Comparison of ENCODE assay signal across 8 cellular contexts in genomic region chr2:111485895-111486294, GRCh38.
DNase-seq lines count a peak whose midpoint lies in the region; ATAC-seq and TF ChIP-seq lines count a peak whose summit lies in the region.
"Not testable (repeated sequence)": the region's sequence is repeated elsewhere in the genome, so short reads cannot be mapped to it uniquely, and the experiment has no call there.

No MANE protein-coding gene starts in this region.

- not testable (repeated sequence) for H3K4me2 ChIP-seq in IMR-90 (ENCODE audit: low read depth, low read length)

- WGBS in IMR-90 (ENCODE audit: extremely low coverage in 2 of 2, insufficient read length in 1 of 2), 2 experiments: no CpG with 5 or more reads among the region's 1 CpG
- WGBS in endodermal cell (ENCODE audit: insufficient coverage in 1 of 2, insufficient read length in 1 of 2), 2 experiments: no CpG with 5 or more reads among the region's 1 CpG

- POLR2A ChIA-PET in IMR-90 (lab: Charles Lee; ENCODE audit: unreplicated experiment); activated naive CD8-positive, alpha-beta T cell treated with anti-CD3 and anti-CD28 coated beads, Interleukin-2, amount 10 ng/mL, durations not matched to agents 7 days and 5 days (lab: Charles Lee): not testable (repeated sequence)

- not testable (repeated sequence) for H3K27me3 ChIP-seq in IMR-90 (ENCODE audit: control insufficient read depth, insufficient read depth, low read length); endodermal cell (ENCODE audit: control insufficient read depth, insufficient read depth, low read length, poor library complexity, severe bottlenecking); lower lobe of right lung (ENCODE audit: low read depth); neutrophil

- not testable (repeated sequence) for BruUV-seq in IMR-90 (replicated peaks; lab: Mats Ljungman, UMichigan)

- H3K9me3 Mint-ChIP-seq in activated CD4-positive, alpha-beta T cell treated with anti-CD3 and anti-CD28 coated beads, Interleukin-2, amount 10 ng/mL, durations not matched to agents 24 days and 14 days; activated naive CD8-positive, alpha-beta T cell treated with anti-CD3 and anti-CD28 coated beads, Interleukin-2, amount 10 ng/mL, durations not matched to agents 7 days and 5 days; endodermal cell: not testable (repeated sequence)

- in situ Hi-C loops in IMR-90 (cut with MboI; ENCODE audit: low sequenced_read_pairs): loop anchor here (25.0 kb wide), 1 partner anchor 176 kb away; no protein-coding TSS in a partner anchor

- not testable (repeated sequence) for TF ChIP-seq CTCF in IMR-90 (conservative IDR thresholded peaks at IDR 0.05; ENCODE audit: low read depth, low read length); endodermal cell (conservative IDR thresholded peaks at IDR 0.05); lower lobe of right lung (IDR thresholded peaks at IDR 0.05); neutrophil (IDR thresholded peaks at IDR 0.05)

- not testable (repeated sequence) for H2BK120ac ChIP-seq in IMR-90 (ENCODE audit: low read depth, low read length)

- H3K4me3 ChIP-seq in IMR-90 (ENCODE audit: insufficient read depth, low read depth, low read length); endodermal cell (ENCODE audit: low read length); lower lobe of right lung; neutrophil (ENCODE audit: low read depth in 1 of 2, low read length in 1 of 2): not testable (repeated sequence)

- not testable (repeated sequence) for ATAC-seq in IMR-90 (ENCODE audit: low read depth); activated naive CD8-positive, alpha-beta T cell treated with anti-CD3 and anti-CD28 coated beads, Interleukin-2, amount 10 ng/mL, durations not matched to agents 7 days and 5 days (ENCODE audit: low read depth); lower lobe of right lung

- H4K5ac ChIP-seq in IMR-90 (ENCODE audit: low read depth, low read length): not testable (repeated sequence)

- H3K9me1 ChIP-seq in IMR-90 (ENCODE audit: insufficient read depth, low read length): not testable (repeated sequence)

- DNase-seq in CD1c-positive myeloid dendritic cell (ENCODE audit: extremely low spot score) (peak; percentile 15), endodermal cell (peak; percentile 24), lower lobe of right lung (peak; percentile 51)
- not testable (repeated sequence) for DNase-seq in IMR-90; activated CD4-positive, alpha-beta T cell treated with anti-CD3 and anti-CD28 coated beads, Interleukin-2, amount 10 ng/mL, durations not matched to agents 24 days and 14 days; activated naive CD8-positive, alpha-beta T cell treated with anti-CD3 and anti-CD28 coated beads, Interleukin-2, amount 10 ng/mL, durations not matched to agents 7 days and 5 days
- peak; percentile 54 for DNase-seq in activated CD8-positive, alpha-beta memory T cell treated with anti-CD3 and anti-CD28 coated beads for 24 hours

- not testable (repeated sequence) for H3K79me1 ChIP-seq in IMR-90 (ENCODE audit: low read depth in 1 of 2, low read length in 2 of 2)

- H2BK5ac ChIP-seq in IMR-90 (ENCODE audit: low read depth, low read length, poor library complexity, severe bottlenecking): not testable (repeated sequence)

- TF ChIP-seq RAD21 in IMR-90 (IDR thresholded peaks at IDR 0.05; ENCODE audit: low read length): not testable (repeated sequence)

- intact Hi-C loops in IMR-90 (cut with micrococcal nuclease); lower lobe of right lung (cut with DNase I): not testable (repeated sequence)
- intact Hi-C loops in activated CD4-positive, alpha-beta T cell treated with anti-CD3 and anti-CD28 coated beads, Interleukin-2, amount 10 ng/mL, durations not matched to agents 24 days and 14 days (cut with micrococcal nuclease): loop anchor here (10.0 kb wide), 1 partner anchor 219 kb away; no protein-coding TSS in a partner anchor

- not testable (repeated sequence) for H3K36me3 ChIP-seq in IMR-90 (ENCODE audit: control insufficient read depth, insufficient read depth, low read length); endodermal cell (ENCODE audit: control insufficient read depth, insufficient read depth, low read length); lower lobe of right lung; neutrophil

- not testable (repeated sequence) for H3K9ac ChIP-seq in IMR-90 (ENCODE audit: low read depth, low read length); endodermal cell (ENCODE audit: extremely low read depth, low read length, poor library complexity, severe bottlenecking)

- not testable (repeated sequence) for H4K91ac ChIP-seq in IMR-90 (ENCODE audit: insufficient read depth, low read depth, low read length)

- H3K4ac ChIP-seq in IMR-90 (ENCODE audit: low read depth, low read length): not testable (repeated sequence)

- peaks cover 19% of the 10 kb centered on the region for H3K4me1 Mint-ChIP-seq in activated CD4-positive, alpha-beta T cell treated with anti-CD3 and anti-CD28 coated beads, Interleukin-2, amount 10 ng/mL, durations not matched to agents 24 days and 14 days
- H3K4me1 Mint-ChIP-seq in activated naive CD8-positive, alpha-beta T cell treated with anti-CD3 and anti-CD28 coated beads, Interleukin-2, amount 10 ng/mL, durations not matched to agents 7 days and 5 days; endodermal cell: not testable (repeated sequence)

- dilution Hi-C loops in IMR-90 (cut with HindIII; ENCODE audit: low sequenced_read_pairs, unreplicated experiment): not testable (repeated sequence)

- H2BK15ac ChIP-seq in IMR-90 (ENCODE audit: low read depth, low read length): not testable (repeated sequence)

- H4K20me1 ChIP-seq in IMR-90 (ENCODE audit: insufficient read depth, low read length): peaks cover 59% of the 10 kb centered on the region

- H2AK5ac ChIP-seq in IMR-90 (ENCODE audit: low read depth, low read length): not testable (repeated sequence)

- not testable (repeated sequence) for H2AK9ac ChIP-seq in IMR-90 (replicated peaks; ENCODE audit: low read depth, low read length, poor library complexity)

- not testable (repeated sequence) for TF ChIP-seq POLR2A in IMR-90 (IDR thresholded peaks at IDR 0.05; ENCODE audit: low read depth, low read length)

- H3K36me3 Mint-ChIP-seq in activated CD4-positive, alpha-beta T cell treated with anti-CD3 and anti-CD28 coated beads, Interleukin-2, amount 10 ng/mL, durations not matched to agents 24 days and 14 days (ENCODE audit: low read depth): peaks cover 14% of the 10 kb centered on the region
- not testable (repeated sequence) for H3K36me3 Mint-ChIP-seq in activated naive CD8-positive, alpha-beta T cell treated with anti-CD3 and anti-CD28 coated beads, Interleukin-2, amount 10 ng/mL, durations not matched to agents 7 days and 5 days; endodermal cell (ENCODE audit: low read depth)

- not testable (repeated sequence) for H4K8ac ChIP-seq in IMR-90 (ENCODE audit: low read depth in 2 of 2, low read length in 2 of 2)

- CTCF ChIA-PET in IMR-90 (lab: Yijun Ruan, JAX): not testable (repeated sequence)

- H3K23ac ChIP-seq in IMR-90 (ENCODE audit: low read depth, low read length): not testable (repeated sequence)

- peak overlapping the region; percentile 35; the same call in 1 of the 2 replicates for H3K27ac ChIP-seq in IMR-90 (ENCODE audit: insufficient read depth, low read length)
- H3K27ac ChIP-seq in endodermal cell (ENCODE audit: low read depth, low read length); lower lobe of right lung: not testable (repeated sequence)
- H3K27ac ChIP-seq in neutrophil: peak overlapping the region; percentile 60

- not testable (repeated sequence) for H3K56ac ChIP-seq in IMR-90 (ENCODE audit: extremely low read depth, insufficient read depth, low read length)

- H3K27me3 Mint-ChIP-seq in activated CD4-positive, alpha-beta T cell treated with anti-CD3 and anti-CD28 coated beads, Interleukin-2, amount 10 ng/mL, durations not matched to agents 24 days and 14 days; activated naive CD8-positive, alpha-beta T cell treated with anti-CD3 and anti-CD28 coated beads, Interleukin-2, amount 10 ng/mL, durations not matched to agents 7 days and 5 days; endodermal cell (ENCODE audit: insufficient read depth): not testable (repeated sequence)

- H2AFZ ChIP-seq in IMR-90 (replicated peaks; ENCODE audit: low read length, poor library complexity): not testable (repeated sequence)

- H2BK20ac ChIP-seq in IMR-90 (ENCODE audit: low read depth, low read length): not testable (repeated sequence)

- H3K4me1 ChIP-seq in IMR-90 (ENCODE audit: control insufficient read depth, insufficient read depth, low read length) (peaks cover 20% of the 10 kb centered on the region), neutrophil (ENCODE audit: control insufficient read depth in 1 of 2, insufficient read depth in 1 of 2, low read depth in 1 of 2, low read length in 1 of 2) (peaks cover 12 to 13% of the 10 kb centered on the region in 2 experiments)
- H3K4me1 ChIP-seq in endodermal cell (ENCODE audit: control insufficient read depth, insufficient read depth, low read length); lower lobe of right lung: not testable (repeated sequence)

- H3K14ac ChIP-seq in IMR-90 (replicated peaks; ENCODE audit: low read depth, low read length): not testable (repeated sequence)

- not testable (repeated sequence) for H3K18ac ChIP-seq in IMR-90 (ENCODE audit: low read depth, low read length)

- not testable (repeated sequence) for H3K4me3 Mint-ChIP-seq in activated CD4-positive, alpha-beta T cell treated with anti-CD3 and anti-CD28 coated beads, Interleukin-2, amount 10 ng/mL, durations not matched to agents 24 days and 14 days; activated naive CD8-positive, alpha-beta T cell treated with anti-CD3 and anti-CD28 coated beads, Interleukin-2, amount 10 ng/mL, durations not matched to agents 7 days and 5 days; endodermal cell

- peak overlapping the region; percentile 76 for H3K27ac Mint-ChIP-seq in activated CD4-positive, alpha-beta T cell treated with anti-CD3 and anti-CD28 coated beads, Interleukin-2, amount 10 ng/mL, durations not matched to agents 24 days and 14 days
- peak overlapping the region; percentile 52 for H3K27ac Mint-ChIP-seq in activated naive CD8-positive, alpha-beta T cell treated with anti-CD3 and anti-CD28 coated beads, Interleukin-2, amount 10 ng/mL, durations not matched to agents 7 days and 5 days
- H3K27ac Mint-ChIP-seq in endodermal cell: not testable (repeated sequence)

- H3K9me3 ChIP-seq in IMR-90 (ENCODE audit: control insufficient read depth, insufficient read depth, low read length); endodermal cell (ENCODE audit: control insufficient read depth, low read length); lower lobe of right lung; neutrophil: not testable (repeated sequence)
